In genomic region chr4:185341377-185341776, GRCh38 we compare ENCODE assay signal across 28 cellular contexts. TPM values are rescaled to one million over a fixed set of nuclear protein-coding genes. Genes with fewer than 3 reads are reported as not detected.
DNase-seq lines count a peak whose midpoint lies in the region; ATAC-seq lines count a peak whose summit lies in the region.
"Had no signal": no experiment of that assay in that cellular context is flagged by ENCODE, and none has a peak within 500 bp of the region (broad histone marks: within the 10 kb centered on the region; RNA-seq: fewer than 3 reads in every experiment).

No MANE protein-coding gene starts in this region.

- peaks cover 53% of the 10 kb centered on the region for H3K4me1 Mint-ChIP-seq in activated T-cell treated with anti-CD3 and anti-CD28 coated beads, Interleukin-2, amount 50 U/mL, for 24 hours (ENCODE audit: low read depth)
- peaks cover 46% of the 10 kb centered on the region for H3K4me1 Mint-ChIP-seq in activated T-cell treated with anti-CD3 and anti-CD28 coated beads, Interleukin-2, amount 50 U/mL, for 4 hours (ENCODE audit: low read depth)
- H3K4me1 Mint-ChIP-seq in activated T-helper 17 cell treated with anti-CD3 and anti-CD28 coated beads, Interleukin-2, amount 50 U/mL, for 72 hours: peaks cover 40% of the 10 kb centered on the region
- peaks cover 76% of the 10 kb centered on the region for H3K4me1 Mint-ChIP-seq in stimulated activated memory B cell treated with anti-CD40 and anti-IgM and Interleukin-4, amounts not matched to agents 10 μg/mL and 1 μg/mL and 100 μg/mL, for 72 hours

- H3K27ac Mint-ChIP-seq in activated T-cell treated with anti-CD3 and anti-CD28 coated beads, Interleukin-2, amount 50 U/mL, for 24 hours: peak overlapping the region; percentile 68
- H3K27ac Mint-ChIP-seq in activated T-helper 17 cell treated with anti-CD3 and anti-CD28 coated beads, Interleukin-2, amount 50 U/mL, for 72 hours: peak overlapping the region; percentile 70
- peak overlapping the region; percentile 34 for H3K27ac Mint-ChIP-seq in stimulated activated memory B cell treated with anti-CD40 and anti-IgM and Interleukin-4, amounts not matched to agents 10 μg/mL and 1 μg/mL and 100 μg/mL, for 72 hours
- H3K27ac Mint-ChIP-seq: activated naive CD4-positive, alpha-beta T cell treated with anti-CD3 and anti-CD28 coated beads, Interleukin-2, amount 50 U/mL, for 24 hours; brain; CD14-positive monocyte; progenitor cell of endocrine pancreas; stimulated activated naive CD8-positive, alpha-beta T cell treated with anti-CD3 and anti-CD28 coated beads, Interleukin-15, amount 100 ng/mL, for 72 hours had no signal

- DNase-seq in activated T-cell treated with anti-CD3 and anti-CD28 coated beads, Interleukin-2, amount 50 U/mL, for 24 hours: no peak
- no peak for DNase-seq in activated T-cell treated with anti-CD3 and anti-CD28 coated beads, Interleukin-2, amount 50 U/mL, for 4 hours
- no peak for DNase-seq in HK-2 (ENCODE audit: unreplicated experiment)
- no peak for DNase-seq in LoVo (ENCODE audit: low spot score)
- DNase-seq: activated CD4-positive, alpha-beta T cell treated with anti-CD3 and anti-CD28 coated beads, Interleukin-2, amount 50 U/mL, for 1 hour; activated CD8-positive, alpha-beta memory T cell treated with anti-CD3 and anti-CD28 coated beads, Interleukin-2, amount 50 U/mL, for 48 hours; amniotic stem cell; Calu3; DMS79; gastrocnemius medialis; H7; naive thymus-derived CD4-positive, alpha-beta T cell; NCI-H1092 treated with DMSO at 0.1 percent for 48 hours; NCI-H1694 treated with DMSO at 0.1 percent for 48 hours; right lobe of liver; RPMI8226; spleen; stimulated activated CD4-positive, alpha-beta T cell treated with anti-CD3 and anti-CD28 coated beads, Interleukin-2, amount 100 ng/mL, for 24 hours; stimulated activated naive CD8-positive, alpha-beta T cell treated with anti-CD3 and anti-CD28 coated beads, Interleukin-15, amount 100 ng/mL, for 72 hours had no signal

- no peak for ATAC-seq in activated T-cell treated with anti-CD3 and anti-CD28 coated beads, Interleukin-2, amount 50 U/mL, for 4 hours
- ATAC-seq in HG02884 (IDR thresholded peaks at IDR 0.05; ENCODE audit: unreplicated experiment) (peak; percentile 12), GM18909 (IDR thresholded peaks at IDR 0.05; ENCODE audit: poor library complexity, unreplicated experiment) (no peak)
- no peak for ATAC-seq in activated T-helper 17 cell treated with anti-CD3 and anti-CD28 coated beads, Interleukin-2, amount 50 U/mL, for 72 hours (replicated peaks)
- no peak for ATAC-seq in stimulated activated memory B cell treated with anti-CD40 and anti-IgM and Interleukin-4, amounts not matched to agents 10 μg/mL and 1 μg/mL and 100 μg/mL, for 72 hours
- ATAC-seq: gastrocnemius medialis; K562; naive thymus-derived CD4-positive, alpha-beta T cell had no signal

- H3K36me3 Mint-ChIP-seq in activated T-cell treated with anti-CD3 and anti-CD28 coated beads, Interleukin-2, amount 50 U/mL, for 24 hours (ENCODE audit: low read depth): peaks cover 63% of the 10 kb centered on the region
- H3K36me3 Mint-ChIP-seq in activated T-cell treated with anti-CD3 and anti-CD28 coated beads, Interleukin-2, amount 50 U/mL, for 4 hours (ENCODE audit: insufficient read depth): peaks cover 31% of the 10 kb centered on the region
- H3K36me3 Mint-ChIP-seq in activated T-helper 17 cell treated with anti-CD3 and anti-CD28 coated beads, Interleukin-2, amount 50 U/mL, for 72 hours (ENCODE audit: low read depth): peaks cover 53% of the 10 kb centered on the region
- H3K36me3 Mint-ChIP-seq in stimulated activated memory B cell treated with anti-CD40 and anti-IgM and Interleukin-4, amounts not matched to agents 10 μg/mL and 1 μg/mL and 100 μg/mL, for 72 hours: peaks cover 59% of the 10 kb centered on the region
- H3K36me3 Mint-ChIP-seq: CD14-positive monocyte had no signal

- no peak overlapping the region for H3K4me3 Mint-ChIP-seq in activated T-cell treated with anti-CD3 and anti-CD28 coated beads, Interleukin-2, amount 50 U/mL, for 24 hours
- no peak overlapping the region for H3K4me3 Mint-ChIP-seq in activated T-cell treated with anti-CD3 and anti-CD28 coated beads, Interleukin-2, amount 50 U/mL, for 4 hours
- peak overlapping the region; percentile 58 for H3K4me3 Mint-ChIP-seq in activated T-helper 17 cell treated with anti-CD3 and anti-CD28 coated beads, Interleukin-2, amount 50 U/mL, for 72 hours
- no peak overlapping the region for H3K4me3 Mint-ChIP-seq in stimulated activated memory B cell treated with anti-CD40 and anti-IgM and Interleukin-4, amounts not matched to agents 10 μg/mL and 1 μg/mL and 100 μg/mL, for 72 hours
- H3K4me3 Mint-ChIP-seq: activated naive CD4-positive, alpha-beta T cell treated with anti-CD3 and anti-CD28 coated beads, Interleukin-2, amount 50 U/mL, for 24 hours; brain; CD14-positive monocyte; naive thymus-derived CD4-positive, alpha-beta T cell; stimulated activated naive CD8-positive, alpha-beta T cell treated with anti-CD3 and anti-CD28 coated beads, Interleukin-15, amount 100 ng/mL, for 72 hours had no signal

- H3K27me3 Mint-ChIP-seq in activated T-cell treated with anti-CD3 and anti-CD28 coated beads, Interleukin-2, amount 50 U/mL, for 24 hours: no peaks in the 10 kb centered on the region
- no peaks in the 10 kb centered on the region for H3K27me3 Mint-ChIP-seq in activated T-cell treated with anti-CD3 and anti-CD28 coated beads, Interleukin-2, amount 50 U/mL, for 4 hours (ENCODE audit: low read depth)
- no peaks in the 10 kb centered on the region for H3K27me3 Mint-ChIP-seq in activated T-helper 17 cell treated with anti-CD3 and anti-CD28 coated beads, Interleukin-2, amount 50 U/mL, for 72 hours
- H3K27me3 Mint-ChIP-seq in stimulated activated memory B cell treated with anti-CD40 and anti-IgM and Interleukin-4, amounts not matched to agents 10 μg/mL and 1 μg/mL and 100 μg/mL, for 72 hours: no peaks in the 10 kb centered on the region
- H3K27me3 Mint-ChIP-seq: activated naive CD4-positive, alpha-beta T cell treated with anti-CD3 and anti-CD28 coated beads, Interleukin-2, amount 50 U/mL, for 24 hours; brain; naive thymus-derived CD4-positive, alpha-beta T cell; progenitor cell of endocrine pancreas; stimulated activated naive CD8-positive, alpha-beta T cell treated with anti-CD3 and anti-CD28 coated beads, Interleukin-15, amount 100 ng/mL, for 72 hours had no signal

- H3K9me3 Mint-ChIP-seq in activated T-cell treated with anti-CD3 and anti-CD28 coated beads, Interleukin-2, amount 50 U/mL, for 24 hours: no peaks in the 10 kb centered on the region
- no peaks in the 10 kb centered on the region for H3K9me3 Mint-ChIP-seq in activated T-cell treated with anti-CD3 and anti-CD28 coated beads, Interleukin-2, amount 50 U/mL, for 4 hours
- no peaks in the 10 kb centered on the region for H3K9me3 Mint-ChIP-seq in activated T-helper 17 cell treated with anti-CD3 and anti-CD28 coated beads, Interleukin-2, amount 50 U/mL, for 72 hours
- H3K9me3 Mint-ChIP-seq in stimulated activated memory B cell treated with anti-CD40 and anti-IgM and Interleukin-4, amounts not matched to agents 10 μg/mL and 1 μg/mL and 100 μg/mL, for 72 hours: no peaks in the 10 kb centered on the region
- H3K9me3 Mint-ChIP-seq: activated naive CD4-positive, alpha-beta T cell treated with anti-CD3 and anti-CD28 coated beads, Interleukin-2, amount 50 U/mL, for 24 hours; stimulated activated naive CD8-positive, alpha-beta T cell treated with anti-CD3 and anti-CD28 coated beads, Interleukin-15, amount 100 ng/mL, for 72 hours had no signal

RNA-seq across cellular contexts. Expression of gene LRP2BP, which starts 54.3 kb away (rescaled TPM):
- total RNA-seq in activated T-cell treated with anti-CD3 and anti-CD28 coated beads, Interleukin-2, amount 50 U/mL, for 4 hours: under 1 TPM; 0.16 to 0.40 (median 0.21) TPM
- 1 to 10 TPM; 1.2 to 5.7 TPM for total RNA-seq in activated T-helper 17 cell treated with anti-CD3 and anti-CD28 coated beads, Interleukin-2, amount 50 U/mL, for 72 hours

RNA-seq across cellular contexts. Expression of gene ANKRD37, which starts 55.3 kb away (rescaled TPM):
- total RNA-seq in activated T-cell treated with anti-CD3 and anti-CD28 coated beads, Interleukin-2, amount 50 U/mL, for 4 hours: 10 to 100 TPM; 16.8 to 20.8 (median 20.3) TPM
- total RNA-seq in activated T-helper 17 cell treated with anti-CD3 and anti-CD28 coated beads, Interleukin-2, amount 50 U/mL, for 72 hours: 100 to 1,000 TPM in 1 of 2 donors, 10 to 100 TPM in 1; 51.5 to 171 TPM
